Comparison of ENCODE assay signal across 24 cellular contexts in genomic region chr16:29839822-29840221, GRCh38.
"Had no signal": no experiment of that assay in that cellular context is flagged by ENCODE, and none has a peak within 500 bp of the region (broad histone marks: within the 10 kb centered on the region; RNA-seq: fewer than 3 reads in every experiment).

No MANE protein-coding gene starts in this region.

- H3K36me3 ChIP-seq: neural progenitor cell had no signal

- H3K4me1 ChIP-seq: breast epithelium, neural progenitor cell, prostate gland, thyroid gland, upper lobe of right lung had no signal

- H3K9me3 Mint-ChIP-seq: activated CD4-positive, alpha-beta T cell treated with anti-CD3 and anti-CD28 coated beads, Interleukin-2, amount 10 ng/mL, durations not matched to agents 7 days and 5 days; mesothelial cell of epicardium; naive thymus-derived CD8-positive, alpha-beta T cell; neural progenitor cell; T-helper 2 cell treated with Interferon-gamma antibody and Interleukin-4, amounts not matched to agents 5 μg/mL and 100 μg/mL, for 36 hours had no signal

- H3K4me3 ChIP-seq: breast epithelium, coronary artery, gastroesophageal sphincter, lung, neural progenitor cell, prostate gland, spleen, thyroid gland, upper lobe of right lung had no signal

- H3K36me3 Mint-ChIP-seq: mesothelial cell of epicardium, neural progenitor cell had no signal

- ATAC-seq: activated CD4-positive, CD25-positive, alpha-beta regulatory T cell treated with anti-CD3 and anti-CD28 coated beads, Interleukin-2, amount 50 U/mL, for 24 hours; activated CD8-positive, alpha-beta T cell treated with anti-CD3 and anti-CD28 coated beads, Interleukin-2, amount 10 ng/mL, durations not matched to agents 7 days and 5 days; gastroesophageal sphincter; left colon; naive thymus-derived CD8-positive, alpha-beta T cell; SK-N-SH treated with all-trans-retinoic acid at 6 μM for 48 hours; stimulated activated naive CD8-positive, alpha-beta T cell treated with anti-CD3 and anti-CD28 coated beads, Interleukin-15, Interleukin-2, amounts not matched to agents 100 U/mL and 50 U/mL, for 24 hours; upper lobe of right lung had no signal

- DNase-seq: activated CD4-positive, alpha-beta T cell treated with anti-CD3 and anti-CD28 coated beads, Interleukin-2, amount 10 ng/mL, durations not matched to agents 7 days and 5 days; activated CD8-positive, alpha-beta T cell treated with anti-CD3 and anti-CD28 coated beads, Interleukin-2, amount 10 ng/mL, durations not matched to agents 7 days and 5 days; activated naive CD4-positive, alpha-beta T cell treated with anti-CD3 and anti-CD28 coated beads, Interleukin-2, amount 50 U/mL, for 16 hours; head of caudate nucleus; islet precursor cell; left colon; naive thymus-derived CD8-positive, alpha-beta T cell; spleen; stimulated activated CD4-positive, alpha-beta T cell treated with anti-CD3 and anti-CD28 coated beads, Interleukin-4, amount 100 ng/mL, for 1 hour; stimulated activated naive CD8-positive, alpha-beta T cell treated with anti-CD3 and anti-CD28 coated beads, Interleukin-15, Interleukin-2, amounts not matched to agents 100 U/mL and 50 U/mL, for 24 hours; thyroid gland; upper lobe of right lung had no signal

- H3K4me1 Mint-ChIP-seq: mesothelial cell of epicardium had no signal

- H2AFZ ChIP-seq: neural progenitor cell had no signal

- H3K4me2 ChIP-seq: neural progenitor cell had no signal

- H3K9me3 ChIP-seq: breast epithelium, gastroesophageal sphincter, prostate gland, spleen, thyroid gland, upper lobe of right lung had no signal

- H3K27ac ChIP-seq: breast epithelium, coronary artery, epithelial cell of prostate, gastroesophageal sphincter, neural progenitor cell, prostate gland, thyroid gland, upper lobe of right lung, VCaP had no signal

- H3K27me3 Mint-ChIP-seq: activated CD4-positive, alpha-beta T cell treated with anti-CD3 and anti-CD28 coated beads, Interleukin-2, amount 10 ng/mL, durations not matched to agents 7 days and 5 days; naive thymus-derived CD8-positive, alpha-beta T cell had no signal

- H3K4me3 Mint-ChIP-seq: activated CD4-positive, alpha-beta T cell treated with anti-CD3 and anti-CD28 coated beads, Interleukin-2, amount 10 ng/mL, durations not matched to agents 7 days and 5 days; activated CD8-positive, alpha-beta T cell treated with anti-CD3 and anti-CD28 coated beads, Interleukin-2, amount 10 ng/mL, durations not matched to agents 7 days and 5 days; mesothelial cell of epicardium; naive thymus-derived CD8-positive, alpha-beta T cell; neural progenitor cell; T-helper 2 cell treated with Interferon-gamma antibody and Interleukin-4, amounts not matched to agents 5 μg/mL and 100 μg/mL, for 36 hours had no signal

- H3K27ac Mint-ChIP-seq: activated CD4-positive, alpha-beta T cell treated with anti-CD3 and anti-CD28 coated beads, Interleukin-2, amount 10 ng/mL, durations not matched to agents 7 days and 5 days; mesothelial cell of epicardium; T-helper 2 cell treated with Interferon-gamma antibody and Interleukin-4, amounts not matched to agents 5 μg/mL and 100 μg/mL, for 36 hours had no signal

- H3K27me3 ChIP-seq: breast epithelium, gastroesophageal sphincter, neural progenitor cell, spleen, thyroid gland, upper lobe of right lung had no signal
